Comparison of ENCODE assay signal across 8 cellular contexts in the genomic region with DNA sequence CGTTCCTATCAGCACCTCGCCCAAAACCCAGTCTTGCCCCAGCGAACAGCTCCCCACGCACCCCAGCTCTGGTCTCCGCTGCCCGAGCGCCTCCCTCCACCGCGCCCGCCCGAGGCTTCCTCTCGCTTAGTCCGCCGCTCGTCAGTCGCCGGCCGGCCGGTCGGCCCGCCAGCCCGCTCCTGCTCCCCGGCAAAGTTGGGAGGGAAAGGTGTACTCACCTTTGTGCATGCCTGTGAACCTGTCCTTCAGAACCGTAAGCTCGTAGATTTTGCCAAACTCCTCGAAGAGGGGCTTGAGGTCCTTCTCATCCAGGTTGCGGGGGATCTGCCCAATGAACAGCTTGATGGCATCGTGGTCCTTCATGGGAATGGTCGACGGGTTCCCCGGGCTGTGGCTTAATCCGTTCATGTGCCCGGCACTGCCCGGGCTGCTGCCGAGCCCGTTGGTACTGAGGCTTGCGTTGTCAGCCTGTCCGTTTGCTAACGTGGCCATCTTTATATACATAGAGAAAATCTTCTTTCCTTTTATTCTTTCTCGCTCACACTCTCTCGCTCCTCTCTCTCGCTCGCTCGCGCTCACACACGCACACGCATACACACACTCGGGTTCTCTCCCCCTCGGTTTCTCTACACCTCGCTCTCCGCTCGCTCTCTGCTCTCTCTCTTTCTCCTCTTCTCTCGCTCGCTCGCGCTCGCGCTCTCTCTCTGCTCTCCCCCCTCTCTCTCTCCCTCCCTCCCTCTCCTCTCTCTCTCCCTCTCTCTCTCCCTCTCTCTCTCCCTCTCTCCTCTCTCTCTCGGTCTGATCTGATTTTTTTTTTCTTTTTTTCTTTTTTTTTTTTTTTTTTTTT. TPM values are rescaled to one million over a fixed set of nuclear protein-coding genes. Genes with fewer than 3 reads are reported as not detected.
A peak's percentile ranks its signal among the peaks of the same experiment; 100 is the strongest.
DNase-seq lines count a peak whose midpoint lies in the region; ATAC-seq, FAIRE-seq and TF ChIP-seq lines count a peak whose summit lies in the region.

A gene (minus strand): TSS at position 661 of the 847 bp plus-strand sequence.

- H3K27ac Mint-ChIP-seq in stimulated activated naive CD8-positive, alpha-beta T cell treated with anti-CD3 and anti-CD28 coated beads, Interleukin-15, Interleukin-2, amounts not matched to agents 100 ng/mL and 50 ng/mL, for 24 hours = no peak within 1 kb of the TSS

- no peaks in the 10 kb centered on the region for H3K36me3 Mint-ChIP-seq in stimulated activated naive CD8-positive, alpha-beta T cell treated with anti-CD3 and anti-CD28 coated beads, Interleukin-15, Interleukin-2, amounts not matched to agents 100 ng/mL and 50 ng/mL, for 24 hours (ENCODE audit: low read depth)

- peak within 1 kb of the TSS; percentile 74 for H3K4me3 ChIP-seq in fibroblast of pulmonary artery (replicated peaks; ENCODE audit: low read depth, low read length)

- ATAC-seq in stimulated activated naive CD8-positive, alpha-beta T cell treated with anti-CD3 and anti-CD28 coated beads, Interleukin-15, Interleukin-2, amounts not matched to agents 100 U/mL and 50 U/mL, for 24 hours = no peak
- no peak for ATAC-seq in HG02763 (IDR thresholded peaks at IDR 0.05; ENCODE audit: unreplicated experiment)

- no peaks in the 10 kb centered on the region for H3K9me3 Mint-ChIP-seq in stimulated activated naive CD8-positive, alpha-beta T cell treated with anti-CD3 and anti-CD28 coated beads, Interleukin-15, Interleukin-2, amounts not matched to agents 100 ng/mL and 50 ng/mL, for 24 hours

- peaks cover 12% of the 10 kb centered on the region for H3K4me1 Mint-ChIP-seq in stimulated activated naive CD8-positive, alpha-beta T cell treated with anti-CD3 and anti-CD28 coated beads, Interleukin-15, Interleukin-2, amounts not matched to agents 100 ng/mL and 50 ng/mL, for 24 hours (ENCODE audit: low read depth)

- no peak for FAIRE-seq in RCC 7860 (lab: Jason Lieb, UNC)

- H3K4me3 Mint-ChIP-seq in stimulated activated naive CD8-positive, alpha-beta T cell treated with anti-CD3 and anti-CD28 coated beads, Interleukin-15, Interleukin-2, amounts not matched to agents 100 ng/mL and 50 ng/mL, for 24 hours = peak within 1 kb of the TSS; percentile 51

- no peak for TF ChIP-seq CTCF in fibroblast of pulmonary artery (IDR thresholded peaks at IDR 0.05; ENCODE audit: low read length, missing control alignments)

- no peak for DNase-seq in stimulated activated naive CD8-positive, alpha-beta T cell treated with anti-CD3 and anti-CD28 coated beads, Interleukin-15, Interleukin-2, amounts not matched to agents 100 U/mL and 50 U/mL, for 24 hours
- DNase-seq in SK-MEL-5 (ENCODE audit: low read depth, low spot score) (peak; percentile 20), fibroblast of pulmonary artery (ENCODE audit: low read depth) (peak; percentile 41), nucleus accumbens (lab: John Stamatoyannopoulos, UW) (peak in 32 of 56 donors; percentile 11 to 65 (median 46)), amniotic stem cell (lab: John Stamatoyannopoulos, UW) (no peak), RCC 7860 (ENCODE audit: low spot score) (no peak)

- in situ Hi-C loops in SK-MEL-5 (cut with HindIII; ENCODE audit: low pct_unique_long_range_greater_than_20kb, low sequenced_read_pairs) = no loop called here

- H3K27me3 Mint-ChIP-seq in stimulated activated naive CD8-positive, alpha-beta T cell treated with anti-CD3 and anti-CD28 coated beads, Interleukin-15, Interleukin-2, amounts not matched to agents 100 ng/mL and 50 ng/mL, for 24 hours = peaks cover 68% of the 10 kb centered on the region

RNA-seq across cellular contexts. Expression of the gene that starts here (rescaled TPM):
- total RNA-seq in SK-MEL-5 (2014; rRNA removed; shearing (Covaris generic)) = not detected in 2 replicates
- polyA plus RNA-seq in SK-MEL-5 (2015; cell fraction: cytosol; rRNA removed) = not detected in 2 replicates
- not detected in 2 replicates for polyA plus RNA-seq in SK-MEL-5 (2015; cell fraction: nucleus; rRNA removed)

Comparison
In these comparisons a context has a peak if more than half of its experiments do, and no peak if none do; other contexts are left out.
1. Peak in DNase-seq in SK-MEL-5; RNA of the gene not detected or under 1 TPM.
2. DNase-seq: peak in fibroblast of pulmonary artery (single experiment) and nucleus accumbens (32 of 56); none in stimulated activated naive CD8-positive, alpha-beta T cell treated with anti-CD3 and anti-CD28 coated beads, Interleukin-15, Interleukin-2, amounts not matched to agents 100 U/mL and 50 U/mL, for 24 hours (single experiment), amniotic stem cell (single experiment) and RCC 7860 (single experiment).